12 cellular contexts compared by ENCODE assay signal in the genomic region with DNA sequence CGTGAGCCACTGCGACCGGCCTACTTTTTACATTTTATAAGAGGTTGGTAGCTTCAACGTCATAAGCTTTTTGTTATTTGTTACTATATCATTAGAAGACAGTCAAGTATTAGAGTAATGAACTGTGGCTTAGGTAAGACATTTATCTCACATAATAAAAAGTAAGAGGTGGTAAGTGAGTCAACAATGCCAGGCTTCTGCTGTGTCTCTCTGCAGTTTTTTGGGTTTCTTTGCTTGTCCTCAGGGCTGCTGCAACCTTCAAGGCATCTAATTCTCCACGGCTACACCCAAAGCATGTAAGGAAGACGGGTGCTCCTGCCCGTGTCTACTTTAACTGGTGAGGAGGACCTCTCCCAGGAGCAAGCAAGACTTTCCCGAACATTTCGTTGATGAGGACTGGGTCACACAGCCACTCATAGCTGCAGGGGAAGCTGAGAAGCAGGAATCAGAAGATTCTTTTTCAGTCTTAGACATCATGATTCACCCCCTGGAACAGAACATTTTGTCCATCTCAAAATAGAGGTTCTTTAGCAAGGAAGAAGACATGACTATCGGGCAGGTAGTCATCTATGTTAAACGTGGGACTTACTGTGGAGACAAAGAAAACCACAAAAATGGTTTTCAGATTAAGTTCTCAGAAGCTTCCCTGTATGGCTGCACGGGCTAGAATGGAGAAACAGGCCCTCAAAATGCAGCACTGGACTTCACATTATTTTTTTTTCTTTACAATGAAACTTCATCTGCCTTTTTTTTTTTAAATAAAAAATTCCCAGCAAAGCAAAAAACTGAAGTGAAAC. TPM values are rescaled to one million over a fixed set of nuclear protein-coding genes. Genes with fewer than 3 reads are reported as not detected.
A peak's percentile ranks its signal among the peaks of the same experiment; 100 is the strongest.
DNase-seq lines count a peak whose midpoint lies in the region; ATAC-seq and TF ChIP-seq lines count a peak whose summit lies in the region.
"Had no signal": no experiment of that assay in that cellular context is flagged by ENCODE, and none has a peak within 500 bp of the region (broad histone marks: within the 10 kb centered on the region; RNA-seq: fewer than 3 reads in every experiment).

No MANE protein-coding gene starts in this region.

- H3K27ac ChIP-seq in MM.1S (ENCODE audit: low read length): no peak overlapping the region
- H3K27ac ChIP-seq in spleen: peak overlapping the region; percentile 37 to 91 (median 76)
- peak overlapping the region in 1 of 5 donors; percentile 4 for H3K27ac ChIP-seq in stomach
- H3K27ac ChIP-seq: pancreas had no signal

- no peak for TF ChIP-seq POLR2A in spleen (IDR thresholded peaks at IDR 0.05)
- no peak for TF ChIP-seq POLR2A in stomach (IDR thresholded peaks at IDR 0.05)

- no peak overlapping the region for H2AFZ ChIP-seq in MM.1S (ENCODE audit: low read length)

- no peaks in the 10 kb centered on the region for H3K79me2 ChIP-seq in MM.1S (ENCODE audit: low read length)

- in situ Hi-C loops in astrocyte of the spinal cord (cut with HindIII; ENCODE audit: low sequenced_read_pairs): no loop called here

- H3K9me3 Mint-ChIP-seq in activated CD8-positive, alpha-beta memory T cell treated with anti-CD3 and anti-CD28 coated beads, Interleukin-2, amount 10 ng/mL, durations not matched to agents 7 days and 5 days (ENCODE audit: low read depth): no peaks in the 10 kb centered on the region

- peaks cover under 1% of the 10 kb centered on the region for H3K27me3 Mint-ChIP-seq in activated CD8-positive, alpha-beta memory T cell treated with anti-CD3 and anti-CD28 coated beads, Interleukin-2, amount 10 ng/mL, durations not matched to agents 7 days and 5 days

- H3K9me2 ChIP-seq in MM.1S (replicated peaks; ENCODE audit: insufficient read depth, low read length): no peaks in the 10 kb centered on the region

- H3K9me3 ChIP-seq in MM.1S (replicated peaks; ENCODE audit: insufficient read depth, low read length) (no peaks in the 10 kb centered on the region), spleen (no peaks in the 10 kb centered on the region), stomach (no peaks in the 10 kb centered on the region)
- H3K9me3 ChIP-seq: pancreas had no signal

- peak overlapping the region; percentile 69 for H3K27ac Mint-ChIP-seq in activated CD8-positive, alpha-beta memory T cell treated with anti-CD3 and anti-CD28 coated beads, Interleukin-2, amount 10 ng/mL, durations not matched to agents 7 days and 5 days

- H3K4me3 Mint-ChIP-seq in activated CD8-positive, alpha-beta memory T cell treated with anti-CD3 and anti-CD28 coated beads, Interleukin-2, amount 10 ng/mL, durations not matched to agents 7 days and 5 days: peak overlapping the region; percentile 24

- peak; percentile 77 for ATAC-seq in activated CD8-positive, alpha-beta memory T cell treated with anti-CD3 and anti-CD28 coated beads, Interleukin-2, amount 10 ng/mL, durations not matched to agents 7 days and 5 days
- ATAC-seq in GM19023 (IDR thresholded peaks at IDR 0.05; ENCODE audit: unreplicated experiment): no peak
- ATAC-seq: pancreas had no signal

- no peak for DNase-seq in activated CD8-positive, alpha-beta memory T cell treated with anti-CD3 and anti-CD28 coated beads, Interleukin-2, amount 10 ng/mL, durations not matched to agents 7 days and 5 days
- no peak for DNase-seq in activated CD8-positive, alpha-beta memory T cell treated with anti-CD3 and anti-CD28 coated beads, Interleukin-2, amount 50 U/mL, for 48 hours
- DNase-seq in MM.1S (peak; percentile 30), astrocyte of the spinal cord (ENCODE audit: low read depth, low spot score) (peak; percentile 53), spleen (no peak), NCI-H1436 (lab: John Stamatoyannopoulos, UW) (no peak), stomach (no peak)
- DNase-seq: anterior cingulate cortex, NCI-H1105, pancreas had no signal

- no peak for TF ChIP-seq EP300 in stomach (IDR thresholded peaks at IDR 0.05)

- H3K27me3 ChIP-seq in MM.1S (replicated peaks; ENCODE audit: insufficient read depth, low read length): no peaks in the 10 kb centered on the region
- no peaks in the 10 kb centered on the region for H3K27me3 ChIP-seq in spleen (replicated peaks in 1 of 7)
- H3K27me3 ChIP-seq in stomach: no peaks in the 10 kb centered on the region
- H3K27me3 ChIP-seq: pancreas had no signal

- H3K9ac ChIP-seq in MM.1S (ENCODE audit: low read length): no peak overlapping the region

- peaks cover 52% of the 10 kb centered on the region for H3K4me1 Mint-ChIP-seq in activated CD8-positive, alpha-beta memory T cell treated with anti-CD3 and anti-CD28 coated beads, Interleukin-2, amount 10 ng/mL, durations not matched to agents 7 days and 5 days

- WGBS in spleen, 5 donors: 70 to 73% (median 71%) methylated on average over 12 of the region's 12 CpGs
- WGBS in stomach, 5 donors: 74 to 82% (median 79%) methylated on average over 12 of the region's 12 CpGs

- CTCF ChIA-PET in activated CD8-positive, alpha-beta memory T cell treated with anti-CD3 and anti-CD28 coated beads, Interleukin-2, amount 10 ng/mL, durations not matched to agents 7 days and 5 days (lab: Charles Lee): interaction anchor here (0.9 to 2.1 kb wide), 9 partner anchors 9 to 142 kb away, joined by 3 to 8 read pairs (median 4); no protein-coding TSS in a partner anchor

- H3K4me3 ChIP-seq in MM.1S (ENCODE audit: low read length): no peak overlapping the region
- H3K4me3 ChIP-seq in astrocyte of the spinal cord (ENCODE audit: low read depth, low read length): no peak overlapping the region
- peak overlapping the region in 1 of 8 donors; percentile 5 for H3K4me3 ChIP-seq in spleen
- H3K4me3 ChIP-seq in stomach: no peak overlapping the region
- H3K4me3 ChIP-seq: pancreas had no signal

- H3K4me1 ChIP-seq in MM.1S (ENCODE audit: low read length) (peaks cover 6% of the 10 kb centered on the region), spleen (peaks cover 11 to 86% (median 44%) of the 10 kb centered on the region in 6 donors), stomach (peaks cover 0 to under 1% (median 0%) of the 10 kb centered on the region in 4 donors)
- H3K4me1 ChIP-seq: pancreas had no signal

- peaks cover 6% of the 10 kb centered on the region for H3K36me3 Mint-ChIP-seq in activated CD8-positive, alpha-beta memory T cell treated with anti-CD3 and anti-CD28 coated beads, Interleukin-2, amount 10 ng/mL, durations not matched to agents 7 days and 5 days

- no peaks in the 10 kb centered on the region for H3K36me3 ChIP-seq in MM.1S (replicated peaks; ENCODE audit: insufficient read depth, low read length)
- no peaks in the 10 kb centered on the region for H3K36me3 ChIP-seq in spleen
- H3K36me3 ChIP-seq in stomach: no peaks in the 10 kb centered on the region
- H3K36me3 ChIP-seq: pancreas had no signal

- H3K4me2 ChIP-seq in MM.1S (ENCODE audit: low read depth, low read length): no peak overlapping the region

- intact Hi-C loops in spleen (cut with DNase I; ENCODE audit: low total_unique reads): no loop called here
- intact Hi-C loops in stomach (cut with DNase I; ENCODE audit: low total_unique reads): no loop called here

- no peak for TF ChIP-seq CTCF in MM.1S (IDR thresholded peaks at IDR 0.05; ENCODE audit: low read length)
- TF ChIP-seq CTCF in astrocyte of the spinal cord (IDR thresholded peaks at IDR 0.05; ENCODE audit: low read depth, low read length): no peak
- no peak for TF ChIP-seq CTCF in spleen (IDR thresholded peaks at IDR 0.05 in 8 of 11, conservative IDR thresholded peaks at IDR 0.05 in 3 of 11)
- no peak for TF ChIP-seq CTCF in stomach (IDR thresholded peaks at IDR 0.05)

- no peaks in the 10 kb centered on the region for H3F3A ChIP-seq in MM.1S (ENCODE audit: insufficient read depth, low read length)

- no peaks in the 10 kb centered on the region for H4K20me1 ChIP-seq in MM.1S (ENCODE audit: insufficient read depth, low read length)

RNA-seq across cellular contexts. Expression of a gene that starts 13.0 kb away (rescaled TPM):
- 100 to 1,000 TPM; 136 to 145 TPM for total RNA-seq in activated CD8-positive, alpha-beta memory T cell treated with anti-CD3 and anti-CD28 coated beads, Interleukin-2, amount 10 ng/mL, durations not matched to agents 7 days and 5 days
- 100 to 1,000 TPM in 1 of 7 donors, 10 to 100 TPM in 6; 51.4 to 100 (median 72.0) TPM for total RNA-seq in spleen
- 100 to 1,000 TPM in 1 of 3 donors, 10 to 100 TPM in 2; 70.3 to 112 (median 76.6) TPM for polyA plus RNA-seq in spleen
- 1 to 10 TPM; 1.3 to 4.8 (median 3.9) TPM for total RNA-seq in stomach
- polyA plus RNA-seq in stomach: 1 to 10 TPM; 3.2 to 7.5 (median 5.4) TPM
- total RNA-seq: SK-MEL-5 had no signal

Comparison
In these comparisons a context has a peak if more than half of its experiments do, and no peak if none do; other contexts are left out.
1. DNase-seq: peak in MM.1S (single experiment) and astrocyte of the spinal cord (single experiment); none in activated CD8-positive, alpha-beta memory T cell treated with anti-CD3 and anti-CD28 coated beads, Interleukin-2, amount 10 ng/mL, durations not matched to agents 7 days and 5 days (single experiment), activated CD8-positive, alpha-beta memory T cell treated with anti-CD3 and anti-CD28 coated beads, Interleukin-2, amount 50 U/mL, for 48 hours (single experiment), spleen (single experiment), NCI-H1436 (single experiment) and stomach (single experiment).
2. RNA of a gene that starts 13.0 kb away (total RNA-seq): 136 to 145 TPM in activated CD8-positive, alpha-beta memory T cell treated with anti-CD3 and anti-CD28 coated beads, Interleukin-2, amount 10 ng/mL, durations not matched to agents 7 days and 5 days and 51.4 to 100 TPM in spleen; 1.3 to 4.8 TPM in stomach; every median in the first group is over 4 times any median in the second.